ENCODE assay signal across 20 cellular contexts in the genomic region with DNA sequence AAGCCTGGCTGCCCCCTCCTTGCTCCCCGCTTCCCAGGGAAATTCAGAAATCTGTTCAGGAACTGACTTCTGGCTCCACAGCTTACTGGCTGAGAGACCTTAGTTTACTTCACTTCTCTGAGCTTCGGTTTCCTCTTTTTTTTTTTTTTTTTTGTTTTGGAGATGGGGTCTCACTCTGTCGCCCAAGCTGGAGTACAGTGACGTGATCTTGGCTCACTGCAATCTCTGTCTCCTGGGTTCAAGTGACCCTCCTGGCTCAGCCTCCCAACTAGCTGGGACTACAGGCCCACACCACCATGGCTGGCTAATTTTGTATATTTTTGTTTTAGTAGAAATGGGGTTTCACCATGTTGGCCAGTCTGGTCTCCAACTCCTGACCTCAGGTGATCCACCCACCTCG. TPM values are rescaled to one million over a fixed set of nuclear protein-coding genes. Genes with fewer than 3 reads are reported as not detected.
A peak's percentile ranks its signal among the peaks of the same experiment; 100 is the strongest.
DNase-seq lines count a peak whose midpoint lies in the region; ATAC-seq and TF ChIP-seq lines count a peak whose summit lies in the region.
"Had no signal": no experiment of that assay in that cellular context is flagged by ENCODE, and none has a peak within 500 bp of the region (broad histone marks: within the 10 kb centered on the region; RNA-seq: fewer than 3 reads in every experiment).

No MANE protein-coding gene starts in this region.

- H3K4me2 ChIP-seq in hepatocyte, result peak overlapping the region; percentile 68
- no peak overlapping the region for H3K4me2 ChIP-seq in osteoblast (ENCODE audit: insufficient read depth, low read length)

- intact Hi-C loops in A673 (cut with micrococcal nuclease; ENCODE audit: unreplicated experiment), result no loop called here

- H3K27me3 ChIP-seq in A673 (replicated peaks; ENCODE audit: insufficient read depth, low read depth, low read length, poor library complexity) (no peaks in the 10 kb centered on the region), NT2/D1 (ENCODE audit: insufficient read depth, insufficient read length) (no peaks in the 10 kb centered on the region), hepatocyte (no peaks in the 10 kb centered on the region), osteoblast (ENCODE audit: insufficient read depth, low read length) (no peaks in the 10 kb centered on the region)
- H3K27me3 ChIP-seq: esophagus muscularis mucosa, MG63, testis had no signal

- peak overlapping the region; percentile 51 for H3K9ac ChIP-seq in NT2/D1 (ENCODE audit: insufficient read length, low read depth)

- no peaks in the 10 kb centered on the region for H3K9me3 ChIP-seq in A673 (ENCODE audit: low read depth, low read length, poor library complexity, severe bottlenecking)
- H3K9me3 ChIP-seq in NT2/D1 (ENCODE audit: insufficient read depth, low read length), result no peaks in the 10 kb centered on the region
- H3K9me3 ChIP-seq in hepatocyte (ENCODE audit: low read depth), result no peaks in the 10 kb centered on the region
- no peaks in the 10 kb centered on the region for H3K9me3 ChIP-seq in osteoblast (ENCODE audit: low read depth, low read length)
- H3K9me3 ChIP-seq: esophagus muscularis mucosa, MG63, testis had no signal

- peak overlapping the region; percentile 36 for H3K27ac ChIP-seq in A673 (ENCODE audit: low read depth, low read length, poor library complexity, severe bottlenecking)
- peak overlapping the region; percentile 89 for H3K27ac ChIP-seq in hepatocyte
- H3K27ac ChIP-seq in osteoblast (ENCODE audit: low read depth, low read length), result peak overlapping the region; percentile 35
- H3K27ac ChIP-seq: coronary artery, esophagus muscularis mucosa, WERI-Rb-1 had no signal

- DNase-seq in A673 (ENCODE audit: low spot score) (no peak), NT2/D1 (ENCODE audit: low read depth, low spot score) (no peak), hepatocyte (ENCODE audit: low spot score) (no peak), osteoblast (ENCODE audit: insufficient read length, low spot score, missing footprints) (no peak), SKM-1 (lab: John Stamatoyannopoulos, UW; ENCODE audit: unreplicated experiment) (no peak), hippocampal formation (lab: John Stamatoyannopoulos, UW) (no peak), DMS153 treated with DMSO at 0.1 percent for 48 hours (lab: John Stamatoyannopoulos, UW; ENCODE audit: unreplicated experiment) (no peak)
- DNase-seq in stimulated activated naive CD8-positive, alpha-beta T cell treated with anti-CD3 and anti-CD28 coated beads, Interleukin-15, Interleukin-2, amounts not matched to agents 100 U/mL and 50 U/mL, for 24 hours, result no peak
- DNase-seq: ACHN; GOT3; left ventricle myocardium superior; MG63; natural killer cell; OCI-M1; retina; stimulated activated CD4-positive, alpha-beta T cell treated with anti-CD3 and anti-CD28 coated beads, Interleukin-1b, Interleukin-23, amount 100 ng/mL, for 48 hours; testis; WERI-Rb-1 had no signal

- no peaks in the 10 kb centered on the region for H3K36me3 ChIP-seq in A673 (ENCODE audit: insufficient read depth, low read length, poor library complexity, severe bottlenecking)
- H3K36me3 ChIP-seq in NT2/D1 (ENCODE audit: insufficient read depth, insufficient read length, low read length), result no peaks in the 10 kb centered on the region
- H3K36me3 ChIP-seq in hepatocyte (replicated peaks; ENCODE audit: insufficient read depth, low read depth), result no peaks in the 10 kb centered on the region
- H3K36me3 ChIP-seq in osteoblast (ENCODE audit: insufficient read depth, low read length), result no peaks in the 10 kb centered on the region
- H3K36me3 ChIP-seq: esophagus muscularis mucosa, MG63 had no signal

- 63% methylated on average over 5 of the region's 5 CpGs for WGBS in hepatocyte (ENCODE audit: low lambda C conversion rate, missing lambda C conversion rate)

- ATAC-seq in stimulated activated naive CD8-positive, alpha-beta T cell treated with anti-CD3 and anti-CD28 coated beads, Interleukin-15, Interleukin-2, amounts not matched to agents 100 U/mL and 50 U/mL, for 24 hours, result no peak
- ATAC-seq: left ventricle myocardium superior, natural killer cell had no signal

- peaks cover 30% of the 10 kb centered on the region for H3K4me1 ChIP-seq in A673 (ENCODE audit: insufficient read depth, low read length, poor library complexity, severe bottlenecking)
- H3K4me1 ChIP-seq in NT2/D1 (ENCODE audit: insufficient read depth, insufficient read length), result no peaks in the 10 kb centered on the region
- H3K4me1 ChIP-seq in hepatocyte (ENCODE audit: insufficient read depth), result peaks cover 48% of the 10 kb centered on the region
- H3K4me1 ChIP-seq in osteoblast (ENCODE audit: insufficient read depth, low read length), result peaks cover 41% of the 10 kb centered on the region

- H4K20me1 ChIP-seq in hepatocyte (ENCODE audit: insufficient read depth, poor library complexity, severe bottlenecking) (peaks cover 14% of the 10 kb centered on the region), osteoblast (ENCODE audit: insufficient read depth, low read length) (peaks cover 42% of the 10 kb centered on the region)

- TF ChIP-seq CTCF in A673 (conservative IDR thresholded peaks at IDR 0.05; ENCODE audit: low read depth, low read length), result no peak
- no peak for TF ChIP-seq CTCF in hepatocyte (IDR thresholded peaks at IDR 0.05; ENCODE audit: poor library complexity)
- no peak for TF ChIP-seq CTCF in osteoblast (IDR thresholded peaks at IDR 0.05; ENCODE audit: extremely low read depth, low read depth, low read length)

- H3K4me3 ChIP-seq in A673 (ENCODE audit: low read depth, low read length, poor library complexity, severe bottlenecking), result no peak overlapping the region
- H3K4me3 ChIP-seq in NT2/D1 (ENCODE audit: insufficient read length, low read depth), result no peak overlapping the region
- H3K4me3 ChIP-seq in hepatocyte, result no peak overlapping the region
- H3K4me3 ChIP-seq in osteoblast (ENCODE audit: insufficient read depth, low read length), result no peak overlapping the region
- H3K4me3 ChIP-seq: coronary artery, esophagus muscularis mucosa, MG63, testis had no signal

- CTCF ChIA-PET in A673 (lab: Charles Lee), result no interaction called here

- POLR2A ChIA-PET in A673 (lab: Charles Lee; ENCODE audit: low non-redundant PET), result no interaction called here

- no TSS peak for BruUV-seq in A673 (replicated peaks; lab: Mats Ljungman, UMichigan)

- no peak overlapping the region for H2AFZ ChIP-seq in hepatocyte
- H2AFZ ChIP-seq in osteoblast (ENCODE audit: low read length), result no peak overlapping the region

- H3K79me2 ChIP-seq in hepatocyte (peaks cover 93% of the 10 kb centered on the region), osteoblast (ENCODE audit: insufficient read depth, low read length) (peaks cover 82% of the 10 kb centered on the region)

- no peaks in the 10 kb centered on the region for H3K9me2 ChIP-seq in hepatocyte (replicated peaks; ENCODE audit: insufficient read depth)

RNA-seq across cellular contexts. Expression of gene PTK7, which starts 14.9 kb away (rescaled TPM):
- total RNA-seq in A673 (2021) (84.5 and 95.8 TPM in 2 replicates), hepatocyte (108 and 127 TPM in 2 replicates), osteoblast (183 and 190 TPM in 2 replicates)
- polyA plus RNA-seq in hepatocyte, result 159 and 162 TPM in 2 replicates

RNA-seq across cellular contexts. Expression of gene KLC4, which starts 31.6 kb away (rescaled TPM):
- 21.3 and 35.6 TPM in 2 replicates for total RNA-seq in A673 (2021)
- 73.4 and 73.5 TPM in 2 replicates for total RNA-seq in hepatocyte
- 67.5 and 68.9 TPM in 2 replicates for polyA plus RNA-seq in hepatocyte
- 17.7 and 20.3 TPM in 2 replicates for total RNA-seq in osteoblast

RNA-seq across cellular contexts. Expression of gene MRPL2, which starts 31.8 kb away (rescaled TPM):
- total RNA-seq in A673 (2021), result 95.8 and 127 TPM in 2 replicates
- 24.7 and 28.8 TPM in 2 replicates for total RNA-seq in hepatocyte
- 68.4 and 81.8 TPM in 2 replicates for polyA plus RNA-seq in hepatocyte
- total RNA-seq in osteoblast, result 16.2 and 20.6 TPM in 2 replicates

RNA-seq across cellular contexts. Expression of gene CUL7, which starts 37.4 kb away (rescaled TPM):
- total RNA-seq in A673 (2021) (29.4 and 30.7 TPM in 2 replicates), hepatocyte (46.1 and 58.2 TPM in 2 replicates), osteoblast (46.9 and 48.5 TPM in 2 replicates)
- 39.2 and 46.4 TPM in 2 replicates for polyA plus RNA-seq in hepatocyte

Comparison
In these comparisons a context has a peak if more than half of its experiments do, and no peak if none do; other contexts are left out.
1. H3K27ac ChIP-seq: peak in every context shown above with its lines; median percentile 89 in hepatocyte; 36 in A673; 35 in osteoblast.